Comparison of ENCODE assay signal across 10 cellular contexts in the genomic region with DNA sequence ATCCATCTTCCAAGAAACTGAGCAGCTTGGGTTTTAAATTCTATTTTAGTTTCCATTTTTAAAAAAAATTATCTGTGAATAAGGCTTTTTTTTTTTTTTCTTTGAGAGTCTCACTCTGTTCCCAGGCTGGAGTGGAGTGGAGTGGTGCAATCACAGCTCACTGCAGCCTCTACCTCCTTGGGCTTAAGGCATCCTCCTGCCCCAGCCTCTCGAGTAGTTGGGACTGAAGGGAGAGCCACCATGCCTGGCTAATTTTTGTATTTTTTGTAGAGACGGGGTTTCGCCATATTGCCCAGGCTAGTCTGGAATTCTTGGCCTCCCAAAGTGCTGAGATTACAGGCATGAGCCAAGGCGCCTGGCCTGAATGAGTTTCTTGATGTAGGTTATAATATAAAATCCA. TPM values are rescaled to one million over a fixed set of nuclear protein-coding genes. Genes with fewer than 3 reads are reported as not detected.
A peak's percentile ranks its signal among the peaks of the same experiment; 100 is the strongest.
DNase-seq lines count a peak whose midpoint lies in the region; ATAC-seq and TF ChIP-seq lines count a peak whose summit lies in the region.
"Had no signal": no experiment of that assay in that cellular context is flagged by ENCODE, and none has a peak within 500 bp of the region (broad histone marks: within the 10 kb centered on the region; RNA-seq: fewer than 3 reads in every experiment).

No MANE protein-coding gene starts in this region.

- TF ChIP-seq CTCF in left ventricle myocardium inferior (IDR thresholded peaks at IDR 0.05; ENCODE audit: borderline replicate concordance) (no peak), activated B cell treated with CpG ODN at 0.5 μM for 24 hours (IDR thresholded peaks at IDR 0.05) (no peak), type B pancreatic cell (conservative IDR thresholded peaks at IDR 0.05) (no peak), vagina (IDR thresholded peaks at IDR 0.05) (no peak), esophagus muscularis mucosa (IDR thresholded peaks at IDR 0.05) (no peak)

- H3K27ac Mint-ChIP-seq in activated B cell treated with CpG ODN at 0.5 μM for 24 hours: peak overlapping the region; percentile 99
- no peak overlapping the region for H3K27ac Mint-ChIP-seq in type B pancreatic cell

- H3K9me3 ChIP-seq in left ventricle myocardium inferior (replicated peaks) (no peaks in the 10 kb centered on the region), vagina (no peaks in the 10 kb centered on the region), esophagus muscularis mucosa (no peaks in the 10 kb centered on the region)

- H3K4me1 Mint-ChIP-seq in activated B cell treated with CpG ODN at 0.5 μM for 24 hours (peaks cover 48% of the 10 kb centered on the region), type B pancreatic cell (ENCODE audit: unreplicated experiment) (peaks cover 31% of the 10 kb centered on the region)

- H3K9me3 Mint-ChIP-seq in activated B cell treated with CpG ODN at 0.5 μM for 24 hours (no peaks in the 10 kb centered on the region), type B pancreatic cell (peaks cover 1% of the 10 kb centered on the region)
- H3K9me3 Mint-ChIP-seq: dendritic cell treated with granulocyte-macrophage colony-stimulating factor and Interleukin-4, amounts not matched to agents 40 ng/mL and 50 ng/mL, for 4 days had no signal

- TF ChIP-seq EP300 in esophagus muscularis mucosa (IDR thresholded peaks at IDR 0.05): no peak

- peaks cover 13% of the 10 kb centered on the region for H3K36me3 ChIP-seq in left ventricle myocardium inferior
- H3K36me3 ChIP-seq in vagina: peaks cover 0 to 3% of the 10 kb centered on the region in 2 donors
- H3K36me3 ChIP-seq in esophagus muscularis mucosa: peaks cover 0 to 14% (median 4%) of the 10 kb centered on the region in 4 donors

- intact Hi-C loops in left ventricle myocardium inferior (cut with micrococcal nuclease): no loop called here
- intact Hi-C loops in cardiac septum (cut with DNase I): loop anchor here (5.0 kb wide), 1 partner anchor 580 kb away; a partner anchor contains a TSS
- intact Hi-C loops in activated B cell treated with CpG ODN at 0.5 μM for 24 hours (cut with micrococcal nuclease): loop anchor here (2.0 kb wide), 1 partner anchor 787 kb away; no protein-coding TSS in a partner anchor
- intact Hi-C loops in vagina (cut with DNase I): no loop called here
- intact Hi-C loops in esophagus muscularis mucosa (cut with DNase I): no loop called here

- H3K4me1 ChIP-seq in left ventricle myocardium inferior: peaks cover 51% of the 10 kb centered on the region
- peaks cover 39% of the 10 kb centered on the region for H3K4me1 ChIP-seq in vagina
- peaks cover 18 to 43% (median 36%) of the 10 kb centered on the region in 4 donors for H3K4me1 ChIP-seq in esophagus muscularis mucosa

- DNase-seq in left ventricle myocardium inferior (no peak), cardiac septum (ENCODE audit: low spot score) (no peak), activated B cell treated with CpG ODN at 0.5 μM for 24 hours (no peak), type B pancreatic cell (ENCODE audit: extremely low spot score, unreplicated experiment) (no peak), vagina (ENCODE audit: extremely low spot score in 2 of 2) (no peak), esophagus muscularis mucosa (ENCODE audit: extremely low spot score) (no peak)
- DNase-seq: NCI-H526 treated with DMSO at 0.1 percent for 48 hours had no signal

- CTCF ChIA-PET in activated B cell treated with CpG ODN at 0.5 μM for 24 hours (lab: Charles Lee): interaction anchor here (0.6 to 1.3 kb wide), 2 partner anchors 72 to 1151 kb away, joined by 3 read pairs; no protein-coding TSS in a partner anchor

- H3K27me3 Mint-ChIP-seq in activated B cell treated with CpG ODN at 0.5 μM for 24 hours (no peaks in the 10 kb centered on the region), type B pancreatic cell (no peaks in the 10 kb centered on the region)
- H3K27me3 Mint-ChIP-seq: dendritic cell treated with granulocyte-macrophage colony-stimulating factor and Interleukin-4, amounts not matched to agents 40 ng/mL and 50 ng/mL, for 4 days had no signal

- H3K27ac ChIP-seq in left ventricle myocardium inferior (replicated peaks) (no peak overlapping the region), vagina (no peak overlapping the region), esophagus muscularis mucosa (replicated peaks in 1 of 4) (no peak overlapping the region)

- TF ChIP-seq POLR2A in vagina (IDR thresholded peaks at IDR 0.05) (no peak), esophagus muscularis mucosa (IDR thresholded peaks at IDR 0.05; ENCODE audit: low read depth) (no peak)

- POLR2A ChIA-PET in activated B cell treated with CpG ODN at 0.5 μM for 24 hours (lab: Charles Lee): interaction anchor here (0.9 to 6.2 kb wide), 3 partner anchors 51 to 840 kb away, joined by 4 to 199 read pairs (median 43); a partner anchor contains a TSS

- H3K27me3 ChIP-seq in left ventricle myocardium inferior (ENCODE audit: low read depth) (no peaks in the 10 kb centered on the region), vagina (no peaks in the 10 kb centered on the region), esophagus muscularis mucosa (no peaks in the 10 kb centered on the region)

- ATAC-seq in activated B cell treated with CpG ODN at 0.5 μM for 24 hours (ENCODE audit: low read depth) (no peak), HG02852 (IDR thresholded peaks at IDR 0.05; ENCODE audit: unreplicated experiment) (no peak)

- H3K4me3 Mint-ChIP-seq in activated B cell treated with CpG ODN at 0.5 μM for 24 hours (no peak overlapping the region), type B pancreatic cell (peak overlapping the region; percentile 99)

- H3K36me3 Mint-ChIP-seq in activated B cell treated with CpG ODN at 0.5 μM for 24 hours (ENCODE audit: low read depth) (peaks cover 56% of the 10 kb centered on the region), type B pancreatic cell (peaks cover 40% of the 10 kb centered on the region)

- 98% methylated on average over 4 of the region's 4 CpGs for WGBS in esophagus muscularis mucosa

- H3K4me3 ChIP-seq in left ventricle myocardium inferior (peak overlapping the region; percentile 94), iPS-11a (ENCODE audit: low read depth, low read length) (peak overlapping the region; percentile 99), vagina (peak overlapping the region in 1 of 2 donors; percentile 67), esophagus muscularis mucosa (peak overlapping the region in 1 of 4 donors; percentile 77)

RNA-seq across cellular contexts. Expression of a gene that starts 1.4 kb away (rescaled TPM):
- total RNA-seq in left ventricle myocardium inferior (16.2 TPM), cardiac septum (18.6 TPM), activated B cell treated with CpG ODN at 0.5 μM for 24 hours (24.6 and 26.0 TPM in 2 replicates), type B pancreatic cell (ENCODE audit: low replicate concordance) (33.1 and 35.6 TPM in 2 replicates), vagina (16.0 TPM), esophagus muscularis mucosa (10 to 100 TPM; 17.4 to 26.4 (median 22.4) TPM)

RNA-seq across cellular contexts. Expression of a gene that starts 1.6 kb away (rescaled TPM):
- total RNA-seq in left ventricle myocardium inferior (93.5 TPM), cardiac septum (154 TPM), activated B cell treated with CpG ODN at 0.5 μM for 24 hours (432 and 439 TPM in 2 replicates), type B pancreatic cell (ENCODE audit: low replicate concordance) (267 and 448 TPM in 2 replicates), vagina (189 TPM), esophagus muscularis mucosa (100 to 1,000 TPM; 135 to 227 (median 154) TPM)

RNA-seq across cellular contexts. Expression of a gene that starts 58.0 kb away (rescaled TPM):
- total RNA-seq in left ventricle myocardium inferior (93.0 TPM), cardiac septum (110 TPM), activated B cell treated with CpG ODN at 0.5 μM for 24 hours (300 and 350 TPM in 2 replicates), type B pancreatic cell (ENCODE audit: low replicate concordance) (225 and 367 TPM in 2 replicates), vagina (91.8 TPM), esophagus muscularis mucosa (10 to 100 TPM; 53.9 to 85.6 (median 69.0) TPM)

Comparison
In these comparisons a context has a peak if more than half of its experiments do, and no peak if none do; other contexts are left out.
1. intact Hi-C loops: an anchor here in cardiac septum (5.0 kb wide) and activated B cell treated with CpG ODN at 0.5 μM for 24 hours (2.0 kb wide); none called in left ventricle myocardium inferior, vagina and esophagus muscularis mucosa.